ENCODE assay signal across 9 cellular contexts in the genomic region with DNA sequence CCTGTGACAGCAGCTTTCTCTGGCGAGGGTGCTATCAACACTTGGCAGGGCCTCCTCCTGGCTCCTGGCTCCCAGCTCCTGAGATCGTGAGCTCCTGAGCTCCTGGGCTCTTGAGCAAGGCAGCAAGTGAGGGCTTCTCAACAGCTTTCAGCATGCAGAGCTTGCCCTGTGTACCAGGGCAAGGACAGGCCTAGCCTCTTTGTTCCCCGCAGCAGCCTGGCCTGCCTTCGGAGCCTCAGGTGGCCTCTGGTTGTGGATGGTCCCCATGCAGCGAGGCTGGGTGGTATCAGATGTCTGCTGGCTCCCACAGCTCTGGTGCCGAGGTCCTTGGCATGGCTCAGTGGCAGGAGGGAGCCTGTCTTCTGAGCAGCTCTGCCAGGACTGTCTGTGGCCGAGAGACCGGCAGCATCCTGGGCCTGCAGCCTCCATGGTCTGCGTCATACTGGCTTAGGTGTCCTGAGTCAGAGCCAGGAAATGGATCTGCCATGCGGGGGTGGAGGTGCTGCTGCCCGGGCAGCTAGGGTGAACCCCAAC. TPM values are rescaled to one million over a fixed set of nuclear protein-coding genes. Genes with fewer than 3 reads are reported as not detected.
DNase-seq lines count a peak whose midpoint lies in the region; ATAC-seq, FAIRE-seq and TF ChIP-seq lines count a peak whose summit lies in the region.
"Had no signal": no experiment of that assay in that cellular context is flagged by ENCODE, and none has a peak within 500 bp of the region (broad histone marks: within the 10 kb centered on the region; RNA-seq: fewer than 3 reads in every experiment).

No MANE protein-coding gene starts in this region.

- peaks cover 8% of the 10 kb centered on the region for H3K36me3 ChIP-seq in fibroblast of lung (ENCODE audit: control insufficient read depth, insufficient read depth, low read length)

- no peak overlapping the region for H3K4me3 Mint-ChIP-seq in neural crest cell

- H3K27ac ChIP-seq in fibroblast of lung (ENCODE audit: insufficient read depth, low read length): peak overlapping the region; percentile 92

- H3K27me3 Mint-ChIP-seq in neural crest cell (ENCODE audit: low read depth): no peaks in the 10 kb centered on the region

- no peak for ATAC-seq in GM18505 (IDR thresholded peaks at IDR 0.05; ENCODE audit: unreplicated experiment)

- CTCF ChIA-PET in HEK293T (lab: Yijun Ruan, JAX): no interaction called here

- peak; percentile 88 for DNase-seq in AG08395 (ENCODE audit: low spot score)
- peak; percentile 87 for DNase-seq in NCI-H446 treated with DMSO at 0.1 percent for 48 hours (lab: John Stamatoyannopoulos, UW)
- DNase-seq in fibroblast of lung (ENCODE audit: low read depth in 2 of 2): peak; percentile 58 to 93
- DNase-seq in neural crest cell (ENCODE audit: low read depth, low spot score): no peak
- no peak for DNase-seq in HEK293T (ENCODE audit: extremely low spot score)
- no peak for DNase-seq in GM12891 (ENCODE audit: insufficient read length, low spot score)
- DNase-seq in activated naive CD4-positive, alpha-beta T cell treated with Interleukin-2 at 50 U/mL for 16 hours: no peak

- H3K27ac Mint-ChIP-seq in neural crest cell (ENCODE audit: unreplicated experiment): peak overlapping the region; percentile 12

- peaks cover 41% of the 10 kb centered on the region for H3K4me1 ChIP-seq in fibroblast of lung (ENCODE audit: control insufficient read depth, extremely low read depth, insufficient read depth, low read length)

- POLR2A ChIA-PET in HEK293T (lab: Yijun Ruan, JAX): no interaction called here

- no peak for FAIRE-seq in GM12891 (lab: Jason Lieb, UNC)
- FAIRE-seq: G401.6 had no signal

- no peaks in the 10 kb centered on the region for H3K9me3 ChIP-seq in fibroblast of lung (ENCODE audit: control insufficient read depth, insufficient read depth, low read depth, low read length)

- H3K36me3 Mint-ChIP-seq in neural crest cell (ENCODE audit: low read depth): peaks cover 4% of the 10 kb centered on the region

- no peak for TF ChIP-seq CTCF in fibroblast of lung (conservative IDR thresholded peaks at IDR 0.05 in 1 of 2, IDR thresholded peaks at IDR 0.05 in 1 of 2; ENCODE audit: low read depth in 1 of 2, low read length in 2 of 2)
- TF ChIP-seq CTCF in neural crest cell (conservative IDR thresholded peaks at IDR 0.05): no peak

- no peak overlapping the region for H3K9ac ChIP-seq in fibroblast of lung (ENCODE audit: insufficient read depth, low read length)

- H3K9me3 Mint-ChIP-seq in neural crest cell: no peaks in the 10 kb centered on the region

- no peaks in the 10 kb centered on the region for H3K27me3 ChIP-seq in fibroblast of lung (ENCODE audit: control insufficient read depth, insufficient read depth, low read length)

- peak overlapping the region; percentile 67 for H3K4me2 ChIP-seq in fibroblast of lung (ENCODE audit: extremely low read depth, insufficient read depth, low read length)

- TF ChIP-seq POLR2A in GM12891 (IDR thresholded peaks at IDR 0.05; ENCODE audit: low read depth, low read length) (no peak), GM18505 (IDR thresholded peaks at IDR 0.05; ENCODE audit: borderline replicate concordance, extremely low read depth, insufficient read depth, insufficient read length) (no peak)

- peaks cover 97% of the 10 kb centered on the region for H3K79me2 ChIP-seq in fibroblast of lung (ENCODE audit: control insufficient read depth, insufficient read depth, low read length)

- peaks cover 66% of the 10 kb centered on the region for H3K4me1 Mint-ChIP-seq in neural crest cell

- no peak overlapping the region for H3K4me3 ChIP-seq in fibroblast of lung (replicated peaks in 1 of 4; ENCODE audit: control extremely low read depth in 1 of 4, insufficient read depth in 1 of 4, low read depth in 3 of 4, low read length in 4 of 4)

- H2AFZ ChIP-seq in fibroblast of lung (ENCODE audit: low read length): no peak overlapping the region

- peaks cover 3% of the 10 kb centered on the region for H4K20me1 ChIP-seq in fibroblast of lung (ENCODE audit: control insufficient read depth, extremely low read depth, insufficient read depth, low read length)

TF ChIP-seq in HEK293T, 16 proteins besides CTCF, POLR2A, EP300 and RAD21:
- no peak for TF ChIP-seq FOXA1 (IDR thresholded peaks at IDR 0.05)
- TF ChIP-seq FOXM1 (IDR thresholded peaks at IDR 0.05; ENCODE audit: borderline replicate concordance): no peak
- TF ChIP-seq TARDBP (IDR thresholded peaks at IDR 0.05): no peak
- TF ChIP-seq ZNF384 (IDR thresholded peaks at IDR 0.05): no peak
- TF ChIP-seq SP1 (IDR thresholded peaks at IDR 0.05): no peak
- no peak for TF ChIP-seq ELF4 (IDR thresholded peaks at IDR 0.05)
- TF ChIP-seq L3MBTL2 (conservative IDR thresholded peaks at IDR 0.05): no peak
- TF ChIP-seq LEF1 (IDR thresholded peaks at IDR 0.05; ENCODE audit: borderline replicate concordance): no peak
- no peak for TF ChIP-seq HDGF (IDR thresholded peaks at IDR 0.05; ENCODE audit: borderline replicate concordance)
- no peak for TF ChIP-seq NFRKB (IDR thresholded peaks at IDR 0.05)
- TF ChIP-seq SUZ12 (IDR thresholded peaks at IDR 0.05): no peak
- no peak for TF ChIP-seq CTBP1 (IDR thresholded peaks at IDR 0.05; ENCODE audit: borderline replicate concordance)
- TF ChIP-seq, protein P1, sequence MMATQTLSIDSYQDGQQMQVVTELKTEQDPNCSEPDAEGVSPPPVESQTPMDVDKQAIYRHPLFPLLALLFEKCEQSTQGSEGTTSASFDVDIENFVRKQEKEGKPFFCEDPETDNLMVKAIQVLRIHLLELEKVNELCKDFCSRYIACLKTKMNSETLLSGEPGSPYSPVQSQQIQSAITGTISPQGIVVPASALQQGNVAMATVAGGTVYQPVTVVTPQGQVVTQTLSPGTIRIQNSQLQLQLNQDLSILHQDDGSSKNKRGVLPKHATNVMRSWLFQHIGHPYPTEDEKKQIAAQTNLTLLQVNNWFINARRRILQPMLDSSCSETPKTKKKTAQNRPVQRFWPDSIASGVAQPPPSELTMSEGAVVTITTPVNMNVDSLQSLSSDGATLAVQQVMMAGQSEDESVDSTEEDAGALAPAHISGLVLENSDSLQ (IDR thresholded peaks at IDR 0.05): no peak
- no peak for TF ChIP-seq ARNT (IDR thresholded peaks at IDR 0.05)
- TF ChIP-seq FOXK2 (IDR thresholded peaks at IDR 0.05): no peak
- no peak for TF ChIP-seq BHLHE40 (IDR thresholded peaks at IDR 0.05; ENCODE audit: borderline replicate concordance)
TF ChIP-seq in HEK293T: peak in this region for 0.

TF ChIP-seq in GM12891, 5 proteins besides CTCF, POLR2A, EP300 and RAD21:
- TF ChIP-seq TAF1 (IDR thresholded peaks at IDR 0.05; ENCODE audit: low read depth, low read length): no peak
- no peak for TF ChIP-seq POU2F2 (IDR thresholded peaks at IDR 0.05; ENCODE audit: low read depth, low read length)
- TF ChIP-seq POLR2AphosphoS5 (IDR thresholded peaks at IDR 0.05; ENCODE audit: low read depth, low read length): no peak
- TF ChIP-seq SPI1 (IDR thresholded peaks at IDR 0.05; ENCODE audit: low read depth, low read length): no peak
- no peak for TF ChIP-seq PAX5 (IDR thresholded peaks at IDR 0.05; ENCODE audit: insufficient read depth, low read length, severe bottlenecking)

RNA-seq across cellular contexts. Expression of a gene that starts 44.2 kb away (rescaled TPM):
- total RNA-seq in fibroblast of lung (20.0 and 30.6 TPM in 2 replicates), neural crest cell (87.1 and 92.0 TPM in 2 replicates)
- polyA plus RNA-seq in fibroblast of lung: 6.3 and 18.1 TPM in 2 replicates
- 23.2 and 46.8 TPM in 2 replicates for polyA plus RNA-seq in fibroblast of lung (2012)
- 130 and 178 TPM in 2 replicates for polyA minus RNA-seq in fibroblast of lung (ENCODE audit: low replicate concordance)
- 21.2 TPM for polyA plus RNA-seq in GM12891 (2012; ENCODE audit: low read depth, missing spikeins)

Comparison
In these comparisons a context has a peak if more than half of its experiments do, and no peak if none do; other contexts are left out.
1. DNase-seq: peak in AG08395 (single experiment), NCI-H446 treated with DMSO at 0.1 percent for 48 hours (single experiment) and fibroblast of lung (2 of 2); none in neural crest cell (single experiment), HEK293T (single experiment), GM12891 (single experiment) and activated naive CD4-positive, alpha-beta T cell treated with Interleukin-2 at 50 U/mL for 16 hours (single experiment).